In the genomic region with DNA sequence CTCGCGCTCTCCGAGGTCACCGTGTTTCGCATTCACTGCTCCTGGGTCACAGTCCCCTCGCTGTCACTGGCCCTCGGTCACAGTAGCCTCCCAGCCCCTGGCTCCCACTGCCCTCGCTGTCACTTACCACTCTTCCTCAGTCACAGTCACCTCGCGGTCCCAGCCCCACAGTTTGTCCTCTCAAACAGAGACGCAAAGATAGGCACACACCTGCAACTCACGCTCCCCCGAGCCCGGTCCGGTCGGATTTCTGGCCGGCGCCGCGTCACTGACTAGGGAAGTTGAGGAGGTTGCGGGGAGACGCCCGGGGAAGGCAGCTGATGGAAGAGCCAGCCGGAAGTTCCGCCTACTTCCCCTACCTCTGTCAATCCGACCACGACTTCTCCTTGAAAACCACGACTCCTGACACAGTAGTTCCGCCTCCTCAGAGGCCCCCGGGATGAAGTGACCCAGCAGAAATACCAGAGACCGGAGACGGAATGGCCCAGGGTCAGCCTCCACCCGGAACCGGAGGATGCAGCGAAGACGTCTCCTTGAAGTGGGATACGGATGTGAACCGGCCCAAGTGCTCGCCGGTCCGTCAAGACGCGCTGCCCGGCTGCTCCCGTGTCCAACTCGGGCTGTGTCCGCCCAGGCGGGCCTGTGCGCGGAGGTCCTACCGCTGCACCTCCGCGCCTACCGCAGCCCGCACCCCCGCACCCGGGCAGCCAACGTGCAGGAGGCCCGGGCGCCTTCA, we compare ENCODE assay signal across 8 cellular contexts. TPM values are rescaled to one million over a fixed set of nuclear protein-coding genes. Genes with fewer than 3 reads are reported as not detected.
DNase-seq lines count a peak whose midpoint lies in the region; ATAC-seq and TF ChIP-seq lines count a peak whose summit lies in the region.

Gene PCYT1A, minus strand, starts transcription at position 322 of the 736 bp plus-strand sequence. CDS start 17,195 bp downstream, outside the sequence.

- peak within 1 kb of the TSS; percentile 88 for H2AK9ac ChIP-seq in IMR-90 (replicated peaks; ENCODE audit: low read depth, low read length, poor library complexity)

- BruUV-seq in Calu3 (replicated peaks; lab: Mats Ljungman, UMichigan) (no TSS peak), IMR-90 (replicated peaks; lab: Mats Ljungman, UMichigan) (no TSS peak)

- peak within 1 kb of the TSS; percentile 67 to 98 for H4K8ac ChIP-seq in IMR-90 (ENCODE audit: low read depth in 2 of 2, low read length in 2 of 2)

- H3K27me3 Mint-ChIP-seq in Calu3 (ENCODE audit: unreplicated experiment) = no peaks in the 10 kb centered on the region

- H3K4ac ChIP-seq in IMR-90 (ENCODE audit: low read depth, low read length) = peak within 1 kb of the TSS; percentile 94

- peak within 1 kb of the TSS; percentile 8; the same call in 1 of the 3 replicates for H2BK15ac ChIP-seq in IMR-90 (ENCODE audit: low read depth, low read length)

- H3K36me3 ChIP-seq in IMR-90 (ENCODE audit: control insufficient read depth, insufficient read depth, low read length) = no peaks in the 10 kb centered on the region

- peak within 1 kb of the TSS; percentile 86 for H3K4me2 ChIP-seq in IMR-90 (ENCODE audit: low read depth, low read length)

- H3K4me1 Mint-ChIP-seq in Calu3 (ENCODE audit: low read depth, unreplicated experiment) = peaks cover 13% of the 10 kb centered on the region

- dilution Hi-C loops in IMR-90 (cut with HindIII; ENCODE audit: low sequenced_read_pairs, unreplicated experiment) = no loop called here

- peak within 1 kb of the TSS; percentile 93 for H3K9ac ChIP-seq in IMR-90 (ENCODE audit: low read depth, low read length)

- no peak within 1 kb of the TSS for H2BK20ac ChIP-seq in IMR-90 (ENCODE audit: low read depth, low read length)

- H3K14ac ChIP-seq in IMR-90 (replicated peaks; ENCODE audit: low read depth, low read length) = peak within 1 kb of the TSS; percentile 94

- DNase-seq in Calu3 (peak; percentile 86), IMR-90 (peak; percentile 95), OCI-M2 (lab: John Stamatoyannopoulos, UW; ENCODE audit: unreplicated experiment) (peak; percentile 58), activated T-cell treated with anti-CD3 and anti-CD28 coated beads for 48 hours (ENCODE audit: low read depth) (peak; percentile 73), epithelial cell of prostate (ENCODE audit: low read depth, low spot score) (peak; percentile 79)
- DNase-seq in stimulated activated CD8-positive, alpha-beta memory T cell treated with anti-CD3 and anti-CD28 coated beads, Interleukin-2, amount 100 ng/mL, for 48 hours (ENCODE audit: low read depth in 2 of 2) = peak; percentile 61 to 63

- H2BK120ac ChIP-seq in IMR-90 (ENCODE audit: low read depth, low read length) = peak within 1 kb of the TSS; percentile 54

- 0% methylated on average over 18 of the region's 60 CpGs; no CpG with 5 or more reads in 1 of the 2 experiments for WGBS in IMR-90 (ENCODE audit: extremely low coverage in 2 of 2, insufficient read length in 1 of 2), 2 experiments

- H3K79me1 ChIP-seq in IMR-90 (ENCODE audit: low read depth in 1 of 2, low read length in 2 of 2) = peaks cover 9 to 44% of the 10 kb centered on the region in 2 experiments; a peak in 3 of 4 replicates

- no peaks in the 10 kb centered on the region for H3K27me3 ChIP-seq in IMR-90 (ENCODE audit: control insufficient read depth, insufficient read depth, low read length)
- H3K27me3 ChIP-seq in mononuclear cell (ENCODE audit: insufficient read depth, low read length) = no peaks in the 10 kb centered on the region

- peaks cover 9% of the 10 kb centered on the region; the same call in 1 of the 2 replicates for H4K20me1 ChIP-seq in IMR-90 (ENCODE audit: insufficient read depth, low read length)

- H3K4me1 ChIP-seq in IMR-90 (ENCODE audit: control insufficient read depth, insufficient read depth, low read length) (peaks cover 5% of the 10 kb centered on the region), mononuclear cell (ENCODE audit: insufficient read depth, low read length) (peaks cover 38% of the 10 kb centered on the region)

- in situ Hi-C loops in IMR-90 (cut with MboI; ENCODE audit: low sequenced_read_pairs) = no loop called here

- H2AK5ac ChIP-seq in IMR-90 (ENCODE audit: low read depth, low read length) = peak within 1 kb of the TSS; percentile 94

- TF ChIP-seq RAD21 in IMR-90 (IDR thresholded peaks at IDR 0.05; ENCODE audit: low read length) = no peak

- H3K56ac ChIP-seq in IMR-90 (ENCODE audit: extremely low read depth, insufficient read depth, low read length) = peak within 1 kb of the TSS; percentile 84

- peak within 1 kb of the TSS; percentile 97 for H3K4me3 Mint-ChIP-seq in Calu3 (ENCODE audit: low read depth, unreplicated experiment)

- peak within 1 kb of the TSS; percentile 97 for H3K23ac ChIP-seq in IMR-90 (ENCODE audit: low read depth, low read length)

- TF ChIP-seq POLR2A in IMR-90 (IDR thresholded peaks at IDR 0.05; ENCODE audit: low read depth, low read length) = peak; percentile 81

- peak within 1 kb of the TSS; percentile 59 for H3K18ac ChIP-seq in IMR-90 (ENCODE audit: low read depth, low read length)

- TF ChIP-seq CTCF in Calu3 (IDR thresholded peaks at IDR 0.05; ENCODE audit: unreplicated experiment) (no peak), IMR-90 (conservative IDR thresholded peaks at IDR 0.05; ENCODE audit: low read depth, low read length) (no peak)

- no peaks in the 10 kb centered on the region; the same call in 1 of the 2 replicates for H3K9me1 ChIP-seq in IMR-90 (ENCODE audit: insufficient read depth, low read length)

- peak within 1 kb of the TSS; percentile 87 for H4K5ac ChIP-seq in IMR-90 (ENCODE audit: low read depth, low read length)

- H3K4me3 ChIP-seq in IMR-90 (ENCODE audit: insufficient read depth, low read depth, low read length) (peak within 1 kb of the TSS; percentile 92), mononuclear cell (ENCODE audit: low read length) (peak within 1 kb of the TSS; percentile 77)

- H3K9me3 ChIP-seq in IMR-90 (ENCODE audit: control insufficient read depth, insufficient read depth, low read length) = no peaks in the 10 kb centered on the region
- no peaks in the 10 kb centered on the region for H3K9me3 ChIP-seq in mononuclear cell (ENCODE audit: low read depth, low read length)

- H2AFZ ChIP-seq in IMR-90 (replicated peaks; ENCODE audit: low read length, poor library complexity) = peak within 1 kb of the TSS; percentile 97

- H3K27ac Mint-ChIP-seq in Calu3 (ENCODE audit: unreplicated experiment) = peak within 1 kb of the TSS; percentile 97

- ATAC-seq in GM21526 (IDR thresholded peaks at IDR 0.05; ENCODE audit: low FRiP score, unreplicated experiment) (peak; percentile 74), IMR-90 (ENCODE audit: low read depth) (peak; percentile 95)

- H3K36me3 Mint-ChIP-seq in Calu3 (ENCODE audit: insufficient read depth, unreplicated experiment) = peaks cover 22% of the 10 kb centered on the region

- H3K27ac ChIP-seq in IMR-90 (ENCODE audit: insufficient read depth, low read length) = peak within 1 kb of the TSS; percentile 86
- peak within 1 kb of the TSS; percentile 90 for H3K27ac ChIP-seq in epithelial cell of prostate

- H4K91ac ChIP-seq in IMR-90 (ENCODE audit: insufficient read depth, low read depth, low read length) = peak within 1 kb of the TSS; percentile 84

- POLR2A ChIA-PET in IMR-90 (lab: Charles Lee; ENCODE audit: unreplicated experiment) = interaction anchor here (0.6 kb wide), 1 partner anchor 28 kb away, joined by 8 read pairs; no protein-coding TSS in a partner anchor

- peak within 1 kb of the TSS; percentile 87 for H2BK5ac ChIP-seq in IMR-90 (ENCODE audit: low read depth, low read length, poor library complexity, severe bottlenecking)

- H3K9me3 Mint-ChIP-seq in Calu3 (ENCODE audit: low read depth, unreplicated experiment) = no peaks in the 10 kb centered on the region

- intact Hi-C loops in Calu3 (cut with micrococcal nuclease; ENCODE audit: unreplicated experiment) (no loop called here), IMR-90 (cut with micrococcal nuclease) (no loop called here)

- CTCF ChIA-PET in Calu3 (lab: Charles Lee) (no interaction called here), IMR-90 (lab: Yijun Ruan, JAX) (no interaction called here)

TF ChIP-seq in IMR-90, 13 proteins besides CTCF, POLR2A, EP300 and RAD21 (continues in another document):
- TF ChIP-seq RFX5 (IDR thresholded peaks at IDR 0.05; ENCODE audit: low read depth, low read length) = no peak
- TF ChIP-seq MAZ (IDR thresholded peaks at IDR 0.05; ENCODE audit: borderline replicate concordance, low read depth, low read length) = no peak; the same call in 1 of the 2 replicates
- TF ChIP-seq SMC3 (IDR thresholded peaks at IDR 0.05; ENCODE audit: low read depth, low read length) = no peak
- TF ChIP-seq CEBPB (IDR thresholded peaks at IDR 0.05; ENCODE audit: low read depth, low read length) = no peak
- no peak for TF ChIP-seq CHD1 (IDR thresholded peaks at IDR 0.05; ENCODE audit: low read depth, low read length)
- TF ChIP-seq, protein P1, sequence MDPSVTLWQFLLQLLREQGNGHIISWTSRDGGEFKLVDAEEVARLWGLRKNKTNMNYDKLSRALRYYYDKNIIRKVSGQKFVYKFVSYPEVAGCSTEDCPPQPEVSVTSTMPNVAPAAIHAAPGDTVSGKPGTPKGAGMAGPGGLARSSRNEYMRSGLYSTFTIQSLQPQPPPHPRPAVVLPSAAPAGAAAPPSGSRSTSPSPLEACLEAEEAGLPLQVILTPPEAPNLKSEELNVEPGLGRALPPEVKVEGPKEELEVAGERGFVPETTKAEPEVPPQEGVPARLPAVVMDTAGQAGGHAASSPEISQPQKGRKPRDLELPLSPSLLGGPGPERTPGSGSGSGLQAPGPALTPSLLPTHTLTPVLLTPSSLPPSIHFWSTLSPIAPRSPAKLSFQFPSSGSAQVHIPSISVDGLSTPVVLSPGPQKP (IDR thresholded peaks at IDR 0.05; ENCODE audit: borderline replicate concordance, low read depth, low read length) = no peak
- TF ChIP-seq NFE2L2 (IDR thresholded peaks at IDR 0.05; ENCODE audit: low read depth, low read length) = peak; percentile 52
- TF ChIP-seq RCOR1 (IDR thresholded peaks at IDR 0.05; ENCODE audit: insufficient replicate concordance, low read length) = no peak
- TF ChIP-seq BHLHE40 (IDR thresholded peaks at IDR 0.05; ENCODE audit: low read depth, low read length) = no peak
- peak; percentile 30; the same call in 1 of the 2 replicates for TF ChIP-seq MAFK (IDR thresholded peaks at IDR 0.05; ENCODE audit: low read depth, low read length)
- peak; percentile 36 for TF ChIP-seq MXI1 (IDR thresholded peaks at IDR 0.05; ENCODE audit: borderline replicate concordance, low read depth, low read length)

RNA-seq across cellular contexts. Expression of gene PCYT1A, which starts in this region (rescaled TPM):
- total RNA-seq in Calu3 (2022) = 47.0 and 50.0 TPM in 2 replicates
- total RNA-seq in IMR-90 (2012; rRNA removed) = 124 and 127 TPM in 2 replicates
- polyA plus RNA-seq in IMR-90 (2012; rRNA removed) = 56.5 and 62.8 TPM in 2 replicates
- 26.3 and 31.5 TPM in 2 replicates for polyA plus RNA-seq in IMR-90 (2012; cell fraction: cytosol; rRNA removed)
- polyA plus RNA-seq in IMR-90 (2012; cell fraction: nucleus; rRNA removed; ENCODE audit: low replicate concordance) = 50.4 and 147 TPM in 2 replicates
- 73.5 TPM for total RNA-seq in mononuclear cell

Comparison
In these comparisons a context has a peak if more than half of its experiments do, and no peak if none do; other contexts are left out.
1. Peak in every context shown above with its lines: DNase-seq, ATAC-seq, H3K4me3 ChIP-seq and H3K27ac ChIP-seq.